2 cellular contexts compared by ENCODE assay signal in genomic region chr15:35142578-35142977, GRCh38.
TF ChIP-seq lines count a peak whose summit lies in the region.

No MANE protein-coding gene starts in this region.

TF ChIP-seq in IMR-90, 13 proteins besides CTCF, POLR2A, EP300 and RAD21:
- TF ChIP-seq RCOR1 (IDR thresholded peaks at IDR 0.05; ENCODE audit: insufficient replicate concordance, low read length) (no peak), RFX5 (IDR thresholded peaks at IDR 0.05; ENCODE audit: low read depth, low read length) (no peak), NFE2L2 (IDR thresholded peaks at IDR 0.05; ENCODE audit: low read depth, low read length) (no peak), MAZ (IDR thresholded peaks at IDR 0.05; ENCODE audit: borderline replicate concordance, low read depth, low read length) (no peak), ELK1 (IDR thresholded peaks at IDR 0.05; ENCODE audit: borderline replicate concordance, low read depth, low read length) (no peak), MAFK (IDR thresholded peaks at IDR 0.05; ENCODE audit: low read depth, low read length) (no peak), BHLHE40 (IDR thresholded peaks at IDR 0.05; ENCODE audit: low read depth, low read length) (no peak), SMC3 (IDR thresholded peaks at IDR 0.05; ENCODE audit: low read depth, low read length) (no peak), USF2 (IDR thresholded peaks at IDR 0.05; ENCODE audit: low read depth, low read length) (no peak), MXI1 (IDR thresholded peaks at IDR 0.05; ENCODE audit: borderline replicate concordance, low read depth, low read length) (no peak), CHD1 (IDR thresholded peaks at IDR 0.05; ENCODE audit: low read depth, low read length) (no peak), FOS (IDR thresholded peaks at IDR 0.05; ENCODE audit: low read depth, low read length) (no peak), CEBPB (IDR thresholded peaks at IDR 0.05; ENCODE audit: low read depth, low read length) (no peak)

TF ChIP-seq in GM12891, 5 proteins besides CTCF, POLR2A, EP300 and RAD21:
- TF ChIP-seq POU2F2 (IDR thresholded peaks at IDR 0.05; ENCODE audit: low read depth, low read length): no peak
- TF ChIP-seq SPI1 (IDR thresholded peaks at IDR 0.05; ENCODE audit: low read depth, low read length): no peak
- no peak for TF ChIP-seq TAF1 (IDR thresholded peaks at IDR 0.05; ENCODE audit: low read depth, low read length)
- TF ChIP-seq POLR2AphosphoS5 (IDR thresholded peaks at IDR 0.05; ENCODE audit: low read depth, low read length): no peak
- no peak for TF ChIP-seq PAX5 (IDR thresholded peaks at IDR 0.05; ENCODE audit: insufficient read depth, low read length, severe bottlenecking)
